ENCODE assay signal across 20 cellular contexts in genomic region chr4:54802336-54802735, GRCh38.
"Had no signal": no experiment of that assay in that cellular context is flagged by ENCODE, and none has a peak within 500 bp of the region (broad histone marks: within the 10 kb centered on the region; RNA-seq: fewer than 3 reads in every experiment).

No MANE protein-coding gene starts in this region.

- H3K4me3 ChIP-seq: body of pancreas, colonic mucosa, lower lobe of right lung, right lobe of liver, testis had no signal

- H3K27ac ChIP-seq: body of pancreas, colonic mucosa, epithelial cell of prostate, lower lobe of right lung, neutrophil, parathyroid adenoma, right lobe of liver, testis, VCaP had no signal

- DNase-seq: activated CD4-positive, alpha-beta T cell treated with anti-CD3 and anti-CD28 coated beads, Interleukin-2, amount 50 U/mL, for 1 hour; activated CD4-positive, CD25-positive, alpha-beta regulatory T cell treated with anti-CD3 and anti-CD28 coated beads, Interleukin-2, amount 50 U/mL, for 72 hours; activated CD8-positive, alpha-beta memory T cell treated with anti-CD3 and anti-CD28 coated beads, Interleukin-2, amount 50 U/mL, for 48 hours; activated gamma-delta T cell; activated T-cell treated with anti-CD3 and anti-CD28 coated beads, Interleukin-2, amount 50 U/mL, for 72 hours; amniotic stem cell; body of pancreas; central memory CD4-positive, alpha-beta T cell; colonic mucosa; endodermal cell; hypothalamus; lower lobe of right lung; right lobe of liver; stimulated activated CD4-positive, alpha-beta T cell treated with anti-CD3 and anti-CD28 coated beads, Interleukin-4, amount 100 ng/mL, for 24 hours; T-helper 2 cell; testis had no signal
